Comparison of ENCODE assay signal across 1 cellular context in genomic region chr1:44739361-44740178, GRCh38.
TF ChIP-seq lines count a peak whose summit lies in the region.

Gene KIF2C, plus strand, starts transcription at chr1:44739837. Its CDS starts 96 bp downstream, at chr1:44739933.

TF ChIP-seq in HepG2, 621 proteins besides CTCF, POLR2A, EP300 and RAD21 (continued from another document and continues in another):
- TF ChIP-seq ZNF318 (CRISPR knock-in tag; IDR thresholded peaks at IDR 0.05) (no peak), ZNF136 (CRISPR knock-in tag; IDR thresholded peaks at IDR 0.05; ENCODE audit: low read depth) (0 out of 2 replicates have a peak, but pooled peaks have one; percentile 18), FIP1L1 (IDR thresholded peaks at IDR 0.05; ENCODE audit: borderline replicate concordance, insufficient read depth, low read depth, low read length) (no peak), HMGA1 (CRISPR knock-in tag; conservative IDR thresholded peaks at IDR 0.05) (no peak), ZNF878 (CRISPR knock-in tag; IDR thresholded peaks at IDR 0.05) (peak; percentile 78; the same call in 1 of the 2 replicates), ZNF3 (CRISPR knock-in tag; IDR thresholded peaks at IDR 0.05) (no peak), ZNF775 (CRISPR knock-in tag; IDR thresholded peaks at IDR 0.05; ENCODE audit: borderline replicate concordance) (no peak; the same call in 1 of the 2 replicates), RARG (CRISPR knock-in tag; IDR thresholded peaks at IDR 0.05; ENCODE audit: low read depth) (no peak), GFI1 (CRISPR knock-in tag; IDR thresholded peaks at IDR 0.05; ENCODE audit: borderline replicate concordance) (no peak; the same call in 1 of the 2 replicates), ELF4 (CRISPR knock-in tag; IDR thresholded peaks at IDR 0.05; ENCODE audit: borderline replicate concordance) (0 out of 2 replicates have a peak, but pooled peaks have one; percentile 83), ATF2 (CRISPR knock-in tag; IDR thresholded peaks at IDR 0.05) (peak; percentile 86; the same call in 1 of the 2 replicates), SMAD3 (CRISPR knock-in tag; IDR thresholded peaks at IDR 0.05) (peak; percentile 81; the same call in 1 of the 2 replicates), REPIN1 (CRISPR knock-in tag; IDR thresholded peaks at IDR 0.05; ENCODE audit: borderline replicate concordance, low read depth) (peak; percentile 93), MAFG (CRISPR knock-in tag; IDR thresholded peaks at IDR 0.05) (no peak), SUZ12 (IDR thresholded peaks at IDR 0.05; ENCODE audit: low read depth, low read length) (peak; percentile 28; the same call in 1 of the 2 replicates), IRX3 (CRISPR knock-in tag; IDR thresholded peaks at IDR 0.05; ENCODE audit: borderline replicate concordance, low read depth) (peak; percentile 50; the same call in 1 of the 2 replicates), FOXK2 (IDR thresholded peaks at IDR 0.05) (no peak; the same call in 1 of the 2 replicates), ZBTB49 (CRISPR knock-in tag; IDR thresholded peaks at IDR 0.05; ENCODE audit: borderline replicate concordance) (no peak), NR2F2 (IDR thresholded peaks at IDR 0.05; ENCODE audit: borderline replicate concordance, low read depth) (no peak; the same call in 1 of the 2 replicates), PPARG (CRISPR knock-in tag; conservative IDR thresholded peaks at IDR 0.05) (no peak), PLRG1 (conservative IDR thresholded peaks at IDR 0.05) (no peak), ZNF672 (CRISPR knock-in tag; IDR thresholded peaks at IDR 0.05) (no peak; the same call in 1 of the 2 replicates), ZBTB43 (CRISPR knock-in tag; conservative IDR thresholded peaks at IDR 0.05) (no peak), PHF8 (CRISPR knock-in tag; IDR thresholded peaks at IDR 0.05) (peak; percentile 73), BCL3 (CRISPR knock-in tag; IDR thresholded peaks at IDR 0.05) (no peak), ZNF557 (CRISPR knock-in tag; IDR thresholded peaks at IDR 0.05) (0 out of 2 replicates have a peak, but pooled peaks have one; percentile 48), ZNF75D (CRISPR knock-in tag; IDR thresholded peaks at IDR 0.05; ENCODE audit: borderline replicate concordance) (no peak), KDM1A (CRISPR knock-in tag; IDR thresholded peaks at IDR 0.05) (no peak), MAFK (conservative IDR thresholded peaks at IDR 0.05 in 1 of 2, IDR thresholded peaks at IDR 0.05 in 1 of 2; ENCODE audit: low read length in 2 of 2) (no peak), TERF1 (CRISPR knock-in tag; IDR thresholded peaks at IDR 0.05) (no peak), CBX5 (CRISPR knock-in tag; IDR thresholded peaks at IDR 0.05; ENCODE audit: borderline replicate concordance) (no peak), NFE2 (CRISPR knock-in tag; IDR thresholded peaks at IDR 0.05) (no peak), ONECUT2 (CRISPR knock-in tag; IDR thresholded peaks at IDR 0.05) (peak; percentile 19; the same call in 1 of the 2 replicates), IRF2 (CRISPR knock-in tag; IDR thresholded peaks at IDR 0.05) (peak; percentile 79), BHLHE40 (IDR thresholded peaks at IDR 0.05; ENCODE audit: low read length) (no peak), KLF15 (CRISPR knock-in tag; IDR thresholded peaks at IDR 0.05; ENCODE audit: borderline replicate concordance) (peak; percentile 36; the same call in 1 of the 2 replicates), ZNF362 (CRISPR knock-in tag; IDR thresholded peaks at IDR 0.05; ENCODE audit: borderline replicate concordance) (no peak; the same call in 1 of the 2 replicates), ZNF275 (CRISPR knock-in tag; IDR thresholded peaks at IDR 0.05; ENCODE audit: borderline replicate concordance) (no peak; the same call in 1 of the 2 replicates), TARDBP (CRISPR knock-in tag; IDR thresholded peaks at IDR 0.05) (peak; percentile 59; the same call in 1 of the 2 replicates), UBTF (CRISPR knock-in tag; IDR thresholded peaks at IDR 0.05) (no peak; the same call in 1 of the 2 replicates), POLR2AphosphoS5 (IDR thresholded peaks at IDR 0.05; ENCODE audit: low read depth, low read length) (peak; percentile 98)
